In the genomic region with DNA sequence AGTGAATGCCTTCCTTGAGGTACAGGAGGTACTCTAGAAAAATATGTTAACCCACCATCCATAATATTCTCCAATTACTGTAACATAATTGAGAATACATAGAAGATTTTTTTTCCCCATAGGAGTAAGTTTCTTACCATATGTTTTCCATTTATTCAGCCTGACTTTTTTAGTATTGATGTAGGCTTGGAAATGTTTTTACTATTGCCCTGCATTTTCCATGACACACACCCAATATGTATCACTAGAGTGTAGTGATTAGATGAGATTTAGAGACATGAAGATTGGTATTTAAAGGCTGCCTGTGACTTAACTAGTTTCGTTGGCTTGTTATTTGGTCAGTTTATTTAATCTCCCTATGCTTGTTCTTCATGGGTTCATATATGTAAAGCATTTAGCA, we compare ENCODE assay signal across 22 cellular contexts. TPM values are rescaled to one million over a fixed set of nuclear protein-coding genes. Genes with fewer than 3 reads are reported as not detected.
"Had no signal": no experiment of that assay in that cellular context is flagged by ENCODE, and none has a peak within 500 bp of the region (broad histone marks: within the 10 kb centered on the region; RNA-seq: fewer than 3 reads in every experiment).

No MANE protein-coding gene starts in this region.

- H3K36me3 ChIP-seq: esophagus muscularis mucosa, gastrocnemius medialis, heart right ventricle, left lung, lower lobe of right lung had no signal

- H3K4me3 ChIP-seq: coronary artery, dorsolateral prefrontal cortex, esophagus muscularis mucosa, gastrocnemius medialis, heart right ventricle, left lung, lower lobe of right lung, mucosa of descending colon had no signal

- ATAC-seq: gastrocnemius medialis, heart right ventricle, left cardiac atrium, left lung, left ventricle myocardium superior, lower lobe of right lung, mucosa of descending colon had no signal

- H3K9me3 ChIP-seq: esophagus muscularis mucosa, gastrocnemius medialis, heart right ventricle, left lung, lower lobe of right lung, mucosa of descending colon had no signal

- H3K4me1 ChIP-seq: esophagus muscularis mucosa, heart right ventricle, left lung, lower lobe of right lung had no signal

- DNase-seq: dermis blood vessel endothelial cell; dorsolateral prefrontal cortex; effector CD4-positive, alpha-beta T cell; effector memory CD4-positive, alpha-beta T cell; foreskin melanocyte; gastrocnemius medialis; glutamatergic neuron; head of caudate nucleus; heart right ventricle; hippocampal formation; left cardiac atrium; left lung; left ventricle myocardium superior; lower lobe of right lung; mesenchymal stem cell; mucosa of descending colon; naive B cell had no signal

- H3K27ac ChIP-seq: coronary artery, dorsolateral prefrontal cortex, esophagus muscularis mucosa, gastrocnemius medialis, heart right ventricle, left lung, lower lobe of right lung had no signal

- H3K27me3 ChIP-seq: dorsolateral prefrontal cortex, esophagus muscularis mucosa, gastrocnemius medialis, heart right ventricle, left lung had no signal

RNA-seq across cellular contexts. Expression of a gene that starts 39.5 kb away (rescaled TPM):
- total RNA-seq: dermis blood vessel endothelial cell, left ventricle myocardium superior, lung microvascular endothelial cell, mesenteric fat pad had no signal
- polyA plus RNA-seq: endothelial cell of umbilical vein had no signal
